ENCODE assay signal across 8 cellular contexts in the genomic region with DNA sequence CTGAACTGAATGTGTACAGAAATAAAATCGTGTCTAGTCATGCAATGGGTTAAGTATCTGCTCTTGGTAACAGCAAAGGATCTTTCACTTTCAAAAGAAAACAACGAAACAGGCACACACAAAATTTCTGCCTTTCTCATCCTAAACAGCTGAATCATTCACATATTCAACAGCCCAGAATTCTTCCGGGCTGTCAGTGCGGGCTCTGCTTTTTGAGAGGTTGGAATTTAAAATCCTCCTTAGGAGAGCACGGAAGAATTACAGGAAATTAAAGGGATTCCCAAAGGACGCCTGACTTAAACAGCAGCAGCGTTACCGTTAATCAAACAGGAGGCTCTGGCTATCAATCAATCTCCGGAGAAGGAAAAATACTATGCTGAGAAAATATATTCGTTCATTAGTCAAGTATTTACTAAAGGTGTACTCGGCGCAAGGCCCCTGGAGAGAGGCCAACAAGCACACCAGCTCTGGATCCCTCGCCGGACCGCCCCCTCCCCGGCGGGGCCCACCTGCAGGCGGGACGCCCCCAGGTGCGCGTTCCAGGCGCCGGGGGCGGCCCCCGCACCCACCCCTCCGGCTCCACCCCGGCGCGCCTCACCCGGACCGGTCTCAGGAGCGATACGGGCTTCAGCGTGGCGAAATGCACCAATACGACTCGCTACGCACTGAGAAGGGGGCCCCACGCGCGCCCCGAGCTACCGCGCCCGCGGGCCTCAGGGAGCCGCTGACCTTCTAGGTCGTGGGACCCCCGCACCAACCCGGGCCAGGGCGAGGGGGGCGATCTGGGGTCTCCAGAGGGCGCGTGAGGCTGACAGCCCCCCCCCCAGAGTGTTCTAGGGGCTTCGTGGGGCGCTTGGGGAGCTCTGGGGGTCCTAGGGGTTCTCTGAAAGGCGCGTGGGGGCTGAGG. TPM values are rescaled to one million over a fixed set of nuclear protein-coding genes. Genes with fewer than 3 reads are reported as not detected.
DNase-seq lines count a peak whose midpoint lies in the region; ATAC-seq and TF ChIP-seq lines count a peak whose summit lies in the region.

No MANE protein-coding gene starts in this region.

- peaks cover 21% of the 10 kb centered on the region for H3K79me2 ChIP-seq in parathyroid adenoma

- no peaks in the 10 kb centered on the region for H3K27me3 ChIP-seq in SJSA1 (replicated peaks)
- H3K27me3 ChIP-seq in parathyroid adenoma (ENCODE audit: control insufficient read depth, insufficient read depth, low read length), result no peaks in the 10 kb centered on the region

- TF ChIP-seq CTCF in GM12865 (IDR thresholded peaks at IDR 0.05; ENCODE audit: insufficient read depth, low read depth, low read length, missing control alignments) (no peak), parathyroid adenoma (IDR thresholded peaks at IDR 0.05) (no peak)

- H3K36me3 Mint-ChIP-seq in activated naive CD4-positive, alpha-beta T cell treated with anti-CD3 and anti-CD28 coated beads, Interleukin-2, amount 50 U/mL, for 72 hours, result peaks cover 0 to 6% of the 10 kb centered on the region in 2 donors

- no peaks in the 10 kb centered on the region for H3K9me3 Mint-ChIP-seq in activated naive CD4-positive, alpha-beta T cell treated with anti-CD3 and anti-CD28 coated beads, Interleukin-2, amount 50 U/mL, for 72 hours

- H3K9me3 ChIP-seq in SJSA1 (replicated peaks), result no peaks in the 10 kb centered on the region
- no peaks in the 10 kb centered on the region for H3K9me3 ChIP-seq in parathyroid adenoma (ENCODE audit: control insufficient read depth, low read length)

- H3K36me3 ChIP-seq in SJSA1 (peaks cover 4% of the 10 kb centered on the region), parathyroid adenoma (ENCODE audit: control insufficient read depth, insufficient read depth, low read length) (no peaks in the 10 kb centered on the region)

- H3K4me3 ChIP-seq in GM12865 (ENCODE audit: low read depth, low read length), result peak overlapping the region; percentile 78
- peak overlapping the region; percentile 80 for H3K4me3 ChIP-seq in SJSA1
- peak overlapping the region; percentile 83 for H3K4me3 ChIP-seq in parathyroid adenoma (ENCODE audit: low read depth, low read length)

- H3K4me1 ChIP-seq in SJSA1 (replicated peaks) (peaks cover 14% of the 10 kb centered on the region), parathyroid adenoma (peaks cover 8% of the 10 kb centered on the region)

- DNase-seq in GM12865 (ENCODE audit: low read depth) (peak; percentile 42), SJSA1 (ENCODE audit: low read depth in 1 of 2, low spot score in 2 of 2) (peak in 1 of 2 experiments; percentile 69), Right ventricle myocardium superior (peak; percentile 57), NCI-H526 treated with DMSO at 0.1 percent for 48 hours (lab: John Stamatoyannopoulos, UW) (no peak), KG1 (lab: John Stamatoyannopoulos, UW) (no peak)
- peak; percentile 27 to 61 for DNase-seq in activated naive CD4-positive, alpha-beta T cell treated with anti-CD3 and anti-CD28 coated beads, Interleukin-2, amount 50 U/mL, for 72 hours (ENCODE audit: low spot score in 2 of 2)

- intact Hi-C loops in Right ventricle myocardium superior (cut with DNase I), result loop anchor here (5.0 kb wide), 1 partner anchor 58 kb away; the partner anchor contains the start of gene GZF1

- peak overlapping the region; percentile 77 for H3K4me2 ChIP-seq in parathyroid adenoma (ENCODE audit: low read length)

- peak overlapping the region; percentile 92 for H3K9ac ChIP-seq in parathyroid adenoma

- peak overlapping the region; percentile 66 for H3K27ac ChIP-seq in SJSA1
- H3K27ac ChIP-seq in parathyroid adenoma, result peak overlapping the region; percentile 87

- peak; percentile 25 for ATAC-seq in HG02981 (IDR thresholded peaks at IDR 0.05; ENCODE audit: unreplicated experiment)
- ATAC-seq in activated naive CD4-positive, alpha-beta T cell treated with anti-CD3 and anti-CD28 coated beads, Interleukin-2, amount 50 U/mL, for 72 hours, result peak; percentile 25 to 40
- peak; percentile 67 for ATAC-seq in Right ventricle myocardium superior (ENCODE audit: poor library complexity)

- H3K27ac Mint-ChIP-seq in activated naive CD4-positive, alpha-beta T cell treated with anti-CD3 and anti-CD28 coated beads, Interleukin-2, amount 50 U/mL, for 72 hours, result peak overlapping the region; percentile 88 to 95

- H2AFZ ChIP-seq in parathyroid adenoma, result peak overlapping the region; percentile 84

RNA-seq across cellular contexts. Expression of gene NAPB, which starts 1.0 kb away (rescaled TPM):
- 8.8 and 9.2 TPM in 2 replicates for total RNA-seq in SJSA1 (2014; rRNA removed; shearing (Covaris generic))
- total RNA-seq in activated naive CD4-positive, alpha-beta T cell treated with anti-CD3 and anti-CD28 coated beads, Interleukin-2, amount 50 U/mL, for 72 hours, result 10 to 100 TPM; 10.1 to 16.2 TPM
- total RNA-seq in Right ventricle myocardium superior, result 4.2 TPM

RNA-seq across cellular contexts. Expression of gene CSTL1, which starts 19.2 kb away (rescaled TPM):
- total RNA-seq in SJSA1 (2014; rRNA removed; shearing (Covaris generic)), result not detected in 2 replicates
- total RNA-seq in activated naive CD4-positive, alpha-beta T cell treated with anti-CD3 and anti-CD28 coated beads, Interleukin-2, amount 50 U/mL, for 72 hours, result not detected
- total RNA-seq in Right ventricle myocardium superior, result not detected

RNA-seq across cellular contexts. Expression of gene CST11, which starts 32.4 kb away (rescaled TPM):
- not detected in 2 replicates for total RNA-seq in SJSA1 (2014; rRNA removed; shearing (Covaris generic))
- total RNA-seq in activated naive CD4-positive, alpha-beta T cell treated with anti-CD3 and anti-CD28 coated beads, Interleukin-2, amount 50 U/mL, for 72 hours, result not detected
- not detected for total RNA-seq in Right ventricle myocardium superior

RNA-seq across cellular contexts. Expression of gene GZF1, which starts 58.3 kb away (rescaled TPM):
- total RNA-seq in SJSA1 (2014; rRNA removed; shearing (Covaris generic)), result 19.4 and 22.0 TPM in 2 replicates
- total RNA-seq in activated naive CD4-positive, alpha-beta T cell treated with anti-CD3 and anti-CD28 coated beads, Interleukin-2, amount 50 U/mL, for 72 hours, result 1 to 10 TPM; 5.6 to 9.2 TPM
- 16.6 TPM for total RNA-seq in Right ventricle myocardium superior

Comparison
In these comparisons a context has a peak if more than half of its experiments do, and no peak if none do; other contexts are left out.
1. DNase-seq: peak in GM12865 (single experiment), activated naive CD4-positive, alpha-beta T cell treated with anti-CD3 and anti-CD28 coated beads, Interleukin-2, amount 50 U/mL, for 72 hours (2 of 2) and Right ventricle myocardium superior (single experiment); none in NCI-H526 treated with DMSO at 0.1 percent for 48 hours (single experiment) and KG1 (single experiment).
2. Peak in every context shown above with its lines, with median percentiles within 50 percentile points of each other: H3K4me3 ChIP-seq and ATAC-seq.